In genomic region chr19:1004204-1004802, GRCh38 we compare ENCODE assay signal across 1 cellular context.
TF ChIP-seq lines count a peak whose summit lies in the region.

No MANE protein-coding gene starts in this region.

TF ChIP-seq in H1, 55 proteins besides CTCF, POLR2A, EP300 and RAD21:
- TF ChIP-seq MAX (IDR thresholded peaks at IDR 0.05): peak; percentile 34; the same call in 1 of the 2 replicates
- TF ChIP-seq KDM5A (IDR thresholded peaks at IDR 0.05; ENCODE audit: low read length): no peak
